In the genomic region with DNA sequence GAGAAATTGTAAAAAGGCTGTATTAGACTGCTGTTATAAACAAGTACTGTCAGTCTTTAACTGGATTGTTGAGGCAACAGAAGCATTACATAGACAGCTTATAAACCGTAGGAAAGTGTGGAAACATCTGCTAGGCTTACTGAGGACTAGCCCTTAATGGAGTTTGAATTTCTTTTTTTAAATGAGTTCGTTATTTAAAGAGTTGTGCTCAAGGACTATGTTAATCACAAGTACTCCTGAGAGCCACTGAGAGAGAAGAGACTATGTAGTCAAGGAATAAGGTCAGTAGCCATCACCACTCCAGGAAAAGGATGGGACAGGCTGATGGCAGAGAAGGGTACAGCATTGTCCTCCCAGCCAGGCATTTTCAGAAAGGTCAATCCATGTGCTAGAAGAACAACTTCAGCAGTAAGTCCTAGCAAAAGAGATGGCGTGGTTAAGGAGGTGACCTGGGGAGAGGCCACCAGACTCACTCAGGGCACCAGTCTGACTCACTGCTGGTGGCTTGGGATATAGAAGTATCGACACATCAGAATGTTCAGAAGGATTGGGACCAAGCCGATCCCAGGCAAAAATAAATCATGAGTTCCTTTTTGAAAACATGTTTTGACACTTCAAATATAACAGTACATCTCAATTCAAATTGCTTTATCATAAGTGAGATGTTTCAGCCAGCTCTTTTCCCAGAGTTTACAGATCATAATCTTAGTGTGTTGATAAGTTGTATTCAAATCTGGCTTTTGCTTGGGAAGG, we compare ENCODE assay signal across 1 cellular context.
TF ChIP-seq lines count a peak whose summit lies in the region.

No MANE protein-coding gene starts in this region.

TF ChIP-seq in K562, 482 proteins besides CTCF, POLR2A, EP300 and RAD21 (continued from another document and continues in another):
- TF ChIP-seq, protein P1, sequence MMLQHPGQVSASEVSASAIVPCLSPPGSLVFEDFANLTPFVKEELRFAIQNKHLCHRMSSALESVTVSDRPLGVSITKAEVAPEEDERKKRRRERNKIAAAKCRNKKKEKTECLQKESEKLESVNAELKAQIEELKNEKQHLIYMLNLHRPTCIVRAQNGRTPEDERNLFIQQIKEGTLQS (IDR thresholded peaks at IDR 0.05) = no peak
- TF ChIP-seq, protein P1 (CRISPR knock-in tag; conservative IDR thresholded peaks at IDR 0.05) = no peak
- TF ChIP-seq ZBTB1 (CRISPR knock-in tag; IDR thresholded peaks at IDR 0.05; ENCODE audit: borderline replicate concordance, low read depth) (no peak), ZFPM2 (CRISPR knock-in tag; IDR thresholded peaks at IDR 0.05) (no peak), JUN (IDR thresholded peaks at IDR 0.05; ENCODE audit: borderline replicate concordance, low read depth, low read length) (no peak), JUN (CRISPR knock-in tag; IDR thresholded peaks at IDR 0.05; ENCODE audit: borderline replicate concordance) (no peak), SREBF2 (CRISPR knock-in tag; IDR thresholded peaks at IDR 0.05) (no peak), ZSCAN29 (IDR thresholded peaks at IDR 0.05) (no peak), DPF2 (IDR thresholded peaks at IDR 0.05) (no peak), MAFK (IDR thresholded peaks at IDR 0.05; ENCODE audit: low read length) (no peak), SMAD4 (CRISPR knock-in tag; conservative IDR thresholded peaks at IDR 0.05) (no peak), E2F3 (CRISPR knock-in tag; IDR thresholded peaks at IDR 0.05) (no peak), ARHGAP35 (IDR thresholded peaks at IDR 0.05; ENCODE audit: partially characterized antibody) (no peak), GABPB2 (CRISPR knock-in tag; conservative IDR thresholded peaks at IDR 0.05) (no peak), ZKSCAN8 (CRISPR knock-in tag; IDR thresholded peaks at IDR 0.05) (no peak), PML (IDR thresholded peaks at IDR 0.05; ENCODE audit: low read length) (0 out of 2 replicates have a peak, but pooled peaks have one; percentile 8), ZNF408 (CRISPR knock-in tag; IDR thresholded peaks at IDR 0.05; ENCODE audit: low read depth) (no peak), SAFB (IDR thresholded peaks at IDR 0.05; ENCODE audit: borderline replicate concordance, low read depth, low read length) (no peak), NUFIP1 (IDR thresholded peaks at IDR 0.05; ENCODE audit: partially characterized antibody) (no peak), LEF1 (IDR thresholded peaks at IDR 0.05) (no peak), NCOA1 (IDR thresholded peaks at IDR 0.05; ENCODE audit: low read depth) (no peak), BCOR (IDR thresholded peaks at IDR 0.05) (no peak), ELF4 (CRISPR knock-in tag; IDR thresholded peaks at IDR 0.05) (no peak), NFIC (IDR thresholded peaks at IDR 0.05) (no peak), ZNF436 (CRISPR knock-in tag; IDR thresholded peaks at IDR 0.05) (no peak), FOXJ3 (CRISPR knock-in tag; IDR thresholded peaks at IDR 0.05) (no peak), KLF16 (IDR thresholded peaks at IDR 0.05) (no peak), ZNF431 (CRISPR knock-in tag; IDR thresholded peaks at IDR 0.05) (no peak), PURB (CRISPR knock-in tag; IDR thresholded peaks at IDR 0.05; ENCODE audit: low read depth) (no peak), NFE2 (IDR thresholded peaks at IDR 0.05; ENCODE audit: low read depth) (no peak), GATA2 (CRISPR knock-in tag; IDR thresholded peaks at IDR 0.05) (no peak), NCOA2 (IDR thresholded peaks at IDR 0.05; ENCODE audit: partially characterized antibody in 2 of 2) (no peak), ZBED1 (IDR thresholded peaks at IDR 0.05) (no peak), PHB2 (IDR thresholded peaks at IDR 0.05; ENCODE audit: low read depth) (no peak), ARID1B (IDR thresholded peaks at IDR 0.05) (peak; percentile 13; the same call in 1 of the 2 replicates), CHD1 (IDR thresholded peaks at IDR 0.05; ENCODE audit: low read length) (no peak), PRPF4 (IDR thresholded peaks at IDR 0.05; ENCODE audit: insufficient read depth, low read depth, low read length, poor library complexity, severe bottlenecking) (no peak), SRF (CRISPR knock-in tag; IDR thresholded peaks at IDR 0.05) (no peak), ZNF263 (CRISPR knock-in tag; IDR thresholded peaks at IDR 0.05; ENCODE audit: borderline replicate concordance) (no peak), ZNF239 (CRISPR knock-in tag; IDR thresholded peaks at IDR 0.05) (no peak), KAT2B (IDR thresholded peaks at IDR 0.05; ENCODE audit: low read depth, low read length) (no peak), POLR2AphosphoS5 (IDR thresholded peaks at IDR 0.05; ENCODE audit: control insufficient read depth, insufficient read depth, low read depth, low read length) (peak; percentile 64), POLR2B (IDR thresholded peaks at IDR 0.05; ENCODE audit: low read depth, partially characterized antibody) (no peak), CBFA2T3 (IDR thresholded peaks at IDR 0.05) (no peak), TARDBP (IDR thresholded peaks at IDR 0.05) (no peak), U2AF1 (optimal IDR thresholded peaks at IDR 0.05; ENCODE audit: low read depth, low read length) (peak; percentile 20), ZNF696 (CRISPR knock-in tag; conservative IDR thresholded peaks at IDR 0.05) (no peak), CBX3 (IDR thresholded peaks at IDR 0.05; ENCODE audit: borderline replicate concordance in 1 of 2, low read length in 2 of 2) (no peak), MYNN (IDR thresholded peaks at IDR 0.05) (0 out of 2 replicates have a peak, but pooled peaks have one; percentile 51), MYNN (CRISPR knock-in tag; IDR thresholded peaks at IDR 0.05) (no peak), ZKSCAN1 (IDR thresholded peaks at IDR 0.05; ENCODE audit: low read depth, low read length) (no peak), XRCC4 (IDR thresholded peaks at IDR 0.05; ENCODE audit: extremely low read depth, insufficient read depth, insufficient read length) (no peak)
- TF ChIP-seq, protein P2, sequence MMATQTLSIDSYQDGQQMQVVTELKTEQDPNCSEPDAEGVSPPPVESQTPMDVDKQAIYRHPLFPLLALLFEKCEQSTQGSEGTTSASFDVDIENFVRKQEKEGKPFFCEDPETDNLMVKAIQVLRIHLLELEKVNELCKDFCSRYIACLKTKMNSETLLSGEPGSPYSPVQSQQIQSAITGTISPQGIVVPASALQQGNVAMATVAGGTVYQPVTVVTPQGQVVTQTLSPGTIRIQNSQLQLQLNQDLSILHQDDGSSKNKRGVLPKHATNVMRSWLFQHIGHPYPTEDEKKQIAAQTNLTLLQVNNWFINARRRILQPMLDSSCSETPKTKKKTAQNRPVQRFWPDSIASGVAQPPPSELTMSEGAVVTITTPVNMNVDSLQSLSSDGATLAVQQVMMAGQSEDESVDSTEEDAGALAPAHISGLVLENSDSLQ (IDR thresholded peaks at IDR 0.05) = no peak
- TF ChIP-seq, protein P3, sequence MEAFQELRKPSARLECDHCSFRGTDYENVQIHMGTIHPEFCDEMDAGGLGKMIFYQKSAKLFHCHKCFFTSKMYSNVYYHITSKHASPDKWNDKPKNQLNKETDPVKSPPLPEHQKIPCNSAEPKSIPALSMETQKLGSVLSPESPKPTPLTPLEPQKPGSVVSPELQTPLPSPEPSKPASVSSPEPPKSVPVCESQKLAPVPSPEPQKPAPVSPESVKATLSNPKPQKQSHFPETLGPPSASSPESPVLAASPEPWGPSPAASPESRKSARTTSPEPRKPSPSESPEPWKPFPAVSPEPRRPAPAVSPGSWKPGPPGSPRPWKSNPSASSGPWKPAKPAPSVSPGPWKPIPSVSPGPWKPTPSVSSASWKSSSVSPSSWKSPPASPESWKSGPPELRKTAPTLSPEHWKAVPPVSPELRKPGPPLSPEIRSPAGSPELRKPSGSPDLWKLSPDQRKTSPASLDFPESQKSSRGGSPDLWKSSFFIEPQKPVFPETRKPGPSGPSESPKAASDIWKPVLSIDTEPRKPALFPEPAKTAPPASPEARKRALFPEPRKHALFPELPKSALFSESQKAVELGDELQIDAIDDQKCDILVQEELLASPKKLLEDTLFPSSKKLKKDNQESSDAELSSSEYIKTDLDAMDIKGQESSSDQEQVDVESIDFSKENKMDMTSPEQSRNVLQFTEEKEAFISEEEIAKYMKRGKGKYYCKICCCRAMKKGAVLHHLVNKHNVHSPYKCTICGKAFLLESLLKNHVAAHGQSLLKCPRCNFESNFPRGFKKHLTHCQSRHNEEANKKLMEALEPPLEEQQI (IDR thresholded peaks at IDR 0.05) = no peak
- TF ChIP-seq, protein P4, sequence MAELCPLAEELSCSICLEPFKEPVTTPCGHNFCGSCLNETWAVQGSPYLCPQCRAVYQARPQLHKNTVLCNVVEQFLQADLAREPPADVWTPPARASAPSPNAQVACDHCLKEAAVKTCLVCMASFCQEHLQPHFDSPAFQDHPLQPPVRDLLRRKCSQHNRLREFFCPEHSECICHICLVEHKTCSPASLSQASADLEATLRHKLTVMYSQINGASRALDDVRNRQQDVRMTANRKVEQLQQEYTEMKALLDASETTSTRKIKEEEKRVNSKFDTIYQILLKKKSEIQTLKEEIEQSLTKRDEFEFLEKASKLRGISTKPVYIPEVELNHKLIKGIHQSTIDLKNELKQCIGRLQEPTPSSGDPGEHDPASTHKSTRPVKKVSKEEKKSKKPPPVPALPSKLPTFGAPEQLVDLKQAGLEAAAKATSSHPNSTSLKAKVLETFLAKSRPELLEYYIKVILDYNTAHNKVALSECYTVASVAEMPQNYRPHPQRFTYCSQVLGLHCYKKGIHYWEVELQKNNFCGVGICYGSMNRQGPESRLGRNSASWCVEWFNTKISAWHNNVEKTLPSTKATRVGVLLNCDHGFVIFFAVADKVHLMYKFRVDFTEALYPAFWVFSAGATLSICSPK (IDR thresholded peaks at IDR 0.05; ENCODE audit: borderline replicate concordance) = no peak
- TF ChIP-seq, protein P5, sequence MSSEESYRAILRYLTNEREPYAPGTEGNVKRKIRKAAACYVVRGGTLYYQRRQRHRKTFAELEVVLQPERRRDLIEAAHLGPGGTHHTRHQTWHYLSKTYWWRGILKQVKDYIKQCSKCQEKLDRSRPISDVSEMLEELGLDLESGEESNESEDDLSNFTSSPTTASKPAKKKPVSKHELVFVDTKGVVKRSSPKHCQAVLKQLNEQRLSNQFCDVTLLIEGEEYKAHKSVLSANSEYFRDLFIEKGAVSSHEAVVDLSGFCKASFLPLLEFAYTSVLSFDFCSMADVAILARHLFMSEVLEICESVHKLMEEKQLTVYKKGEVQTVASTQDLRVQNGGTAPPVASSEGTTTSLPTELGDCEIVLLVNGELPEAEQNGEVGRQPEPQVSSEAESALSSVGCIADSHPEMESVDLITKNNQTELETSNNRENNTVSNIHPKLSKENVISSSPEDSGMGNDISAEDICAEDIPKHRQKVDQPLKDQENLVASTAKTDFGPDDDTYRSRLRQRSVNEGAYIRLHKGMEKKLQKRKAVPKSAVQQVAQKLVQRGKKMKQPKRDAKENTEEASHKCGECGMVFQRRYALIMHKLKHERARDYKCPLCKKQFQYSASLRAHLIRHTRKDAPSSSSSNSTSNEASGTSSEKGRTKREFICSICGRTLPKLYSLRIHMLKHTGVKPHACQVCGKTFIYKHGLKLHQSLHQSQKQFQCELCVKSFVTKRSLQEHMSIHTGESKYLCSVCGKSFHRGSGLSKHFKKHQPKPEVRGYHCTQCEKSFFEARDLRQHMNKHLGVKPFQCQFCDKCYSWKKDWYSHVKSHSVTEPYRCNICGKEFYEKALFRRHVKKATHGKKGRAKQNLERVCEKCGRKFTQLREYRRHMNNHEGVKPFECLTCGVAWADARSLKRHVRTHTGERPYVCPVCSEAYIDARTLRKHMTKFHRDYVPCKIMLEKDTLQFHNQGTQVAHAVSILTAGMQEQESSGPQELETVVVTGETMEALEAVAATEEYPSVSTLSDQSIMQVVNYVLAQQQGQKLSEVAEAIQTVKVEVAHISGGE (CRISPR knock-in tag; IDR thresholded peaks at IDR 0.05) = no peak
- TF ChIP-seq, protein P6, sequence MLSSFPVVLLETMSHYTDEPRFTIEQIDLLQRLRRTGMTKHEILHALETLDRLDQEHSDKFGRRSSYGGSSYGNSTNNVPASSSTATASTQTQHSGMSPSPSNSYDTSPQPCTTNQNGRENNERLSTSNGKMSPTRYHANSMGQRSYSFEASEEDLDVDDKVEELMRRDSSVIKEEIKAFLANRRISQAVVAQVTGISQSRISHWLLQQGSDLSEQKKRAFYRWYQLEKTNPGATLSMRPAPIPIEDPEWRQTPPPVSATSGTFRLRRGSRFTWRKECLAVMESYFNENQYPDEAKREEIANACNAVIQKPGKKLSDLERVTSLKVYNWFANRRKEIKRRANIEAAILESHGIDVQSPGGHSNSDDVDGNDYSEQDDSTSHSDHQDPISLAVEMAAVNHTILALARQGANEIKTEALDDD (IDR thresholded peaks at IDR 0.05) = peak; percentile 58; the same call in 1 of the 2 replicates
- TF ChIP-seq, protein P7, sequence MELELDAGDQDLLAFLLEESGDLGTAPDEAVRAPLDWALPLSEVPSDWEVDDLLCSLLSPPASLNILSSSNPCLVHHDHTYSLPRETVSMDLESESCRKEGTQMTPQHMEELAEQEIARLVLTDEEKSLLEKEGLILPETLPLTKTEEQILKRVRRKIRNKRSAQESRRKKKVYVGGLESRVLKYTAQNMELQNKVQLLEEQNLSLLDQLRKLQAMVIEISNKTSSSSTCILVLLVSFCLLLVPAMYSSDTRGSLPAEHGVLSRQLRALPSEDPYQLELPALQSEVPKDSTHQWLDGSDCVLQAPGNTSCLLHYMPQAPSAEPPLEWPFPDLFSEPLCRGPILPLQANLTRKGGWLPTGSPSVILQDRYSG (tag; conservative IDR thresholded peaks at IDR 0.05; ENCODE audit: low read depth) = no peak
- TF ChIP-seq, protein P8, sequence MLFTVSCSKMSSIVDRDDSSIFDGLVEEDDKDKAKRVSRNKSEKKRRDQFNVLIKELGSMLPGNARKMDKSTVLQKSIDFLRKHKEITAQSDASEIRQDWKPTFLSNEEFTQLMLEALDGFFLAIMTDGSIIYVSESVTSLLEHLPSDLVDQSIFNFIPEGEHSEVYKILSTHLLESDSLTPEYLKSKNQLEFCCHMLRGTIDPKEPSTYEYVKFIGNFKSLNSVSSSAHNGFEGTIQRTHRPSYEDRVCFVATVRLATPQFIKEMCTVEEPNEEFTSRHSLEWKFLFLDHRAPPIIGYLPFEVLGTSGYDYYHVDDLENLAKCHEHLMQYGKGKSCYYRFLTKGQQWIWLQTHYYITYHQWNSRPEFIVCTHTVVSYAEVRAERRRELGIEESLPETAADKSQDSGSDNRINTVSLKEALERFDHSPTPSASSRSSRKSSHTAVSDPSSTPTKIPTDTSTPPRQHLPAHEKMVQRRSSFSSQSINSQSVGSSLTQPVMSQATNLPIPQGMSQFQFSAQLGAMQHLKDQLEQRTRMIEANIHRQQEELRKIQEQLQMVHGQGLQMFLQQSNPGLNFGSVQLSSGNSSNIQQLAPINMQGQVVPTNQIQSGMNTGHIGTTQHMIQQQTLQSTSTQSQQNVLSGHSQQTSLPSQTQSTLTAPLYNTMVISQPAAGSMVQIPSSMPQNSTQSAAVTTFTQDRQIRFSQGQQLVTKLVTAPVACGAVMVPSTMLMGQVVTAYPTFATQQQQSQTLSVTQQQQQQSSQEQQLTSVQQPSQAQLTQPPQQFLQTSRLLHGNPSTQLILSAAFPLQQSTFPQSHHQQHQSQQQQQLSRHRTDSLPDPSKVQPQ (CRISPR knock-in tag; IDR thresholded peaks at IDR 0.05; ENCODE audit: borderline replicate concordance) = no peak
